ENCODE assay signal across 1 cellular context in genomic region chr17:40862985-40863733, GRCh38.
TF ChIP-seq lines count a peak whose summit lies in the region.

No MANE protein-coding gene starts in this region.

TF ChIP-seq in HepG2, 621 proteins besides CTCF, POLR2A, EP300 and RAD21 (continued from another document and continues in another):
- TF ChIP-seq SIN3B (IDR thresholded peaks at IDR 0.05; ENCODE audit: low read length) (no peak), LCORL (IDR thresholded peaks at IDR 0.05) (no peak), LCORL (CRISPR knock-in tag; IDR thresholded peaks at IDR 0.05) (no peak), NR3C1 (CRISPR knock-in tag; IDR thresholded peaks at IDR 0.05) (no peak), ATF5 (CRISPR knock-in tag; IDR thresholded peaks at IDR 0.05; ENCODE audit: low read depth) (no peak), ZNF253 (CRISPR knock-in tag; IDR thresholded peaks at IDR 0.05; ENCODE audit: borderline replicate concordance) (no peak), ZNF670 (CRISPR knock-in tag; IDR thresholded peaks at IDR 0.05; ENCODE audit: borderline replicate concordance) (no peak), ZNF772 (CRISPR knock-in tag; IDR thresholded peaks at IDR 0.05) (no peak), ZNF513 (CRISPR knock-in tag; conservative IDR thresholded peaks at IDR 0.05) (no peak), SALL1 (CRISPR knock-in tag; IDR thresholded peaks at IDR 0.05) (peak; percentile 23; the same call in 1 of the 2 replicates), POGZ (CRISPR knock-in tag; IDR thresholded peaks at IDR 0.05) (peak; percentile 17; the same call in 1 of the 2 replicates), IKZF1 (IDR thresholded peaks at IDR 0.05) (no peak), MYC (CRISPR knock-in tag; IDR thresholded peaks at IDR 0.05; ENCODE audit: borderline replicate concordance) (no peak), TFAP4 (IDR thresholded peaks at IDR 0.05; ENCODE audit: borderline replicate concordance, low read depth) (no peak), ZNF574 (CRISPR knock-in tag; IDR thresholded peaks at IDR 0.05) (peak; percentile 40; the same call in 1 of the 2 replicates), ZSCAN12 (CRISPR knock-in tag; IDR thresholded peaks at IDR 0.05) (no peak), KDM4B (CRISPR knock-in tag; IDR thresholded peaks at IDR 0.05) (peak; percentile 78; the same call in 1 of the 2 replicates), AKAP8 (CRISPR knock-in tag; IDR thresholded peaks at IDR 0.05) (no peak), NCOA1 (CRISPR knock-in tag; IDR thresholded peaks at IDR 0.05) (no peak), RARA (CRISPR knock-in tag; IDR thresholded peaks at IDR 0.05) (no peak), ZMAT5 (CRISPR knock-in tag; IDR thresholded peaks at IDR 0.05; ENCODE audit: borderline replicate concordance, low read depth) (no peak), CBX2 (IDR thresholded peaks at IDR 0.05; ENCODE audit: low read depth, low read length) (no peak), CBX2 (CRISPR knock-in tag; IDR thresholded peaks at IDR 0.05; ENCODE audit: low read depth) (no peak), ZNF234 (CRISPR knock-in tag; conservative IDR thresholded peaks at IDR 0.05) (no peak), JARID2 (CRISPR knock-in tag; IDR thresholded peaks at IDR 0.05; ENCODE audit: insufficient replicate concordance) (no peak), GLMP (CRISPR knock-in tag; IDR thresholded peaks at IDR 0.05; ENCODE audit: borderline replicate concordance) (no peak), NRL (CRISPR knock-in tag; IDR thresholded peaks at IDR 0.05; ENCODE audit: borderline replicate concordance) (0 out of 2 replicates have a peak, but pooled peaks have one; percentile 34), ZNF460 (CRISPR knock-in tag; IDR thresholded peaks at IDR 0.05; ENCODE audit: borderline replicate concordance) (no peak), SRF (IDR thresholded peaks at IDR 0.05; ENCODE audit: low read depth, low read length) (no peak), THAP9 (CRISPR knock-in tag; IDR thresholded peaks at IDR 0.05; ENCODE audit: borderline replicate concordance) (no peak), TBP (CRISPR knock-in tag; IDR thresholded peaks at IDR 0.05) (no peak), ZNF446 (CRISPR knock-in tag; IDR thresholded peaks at IDR 0.05) (no peak), RBFOX2 (IDR thresholded peaks at IDR 0.05; ENCODE audit: low read depth, low read length) (no peak), TCF7 (IDR thresholded peaks at IDR 0.05; ENCODE audit: low read depth) (no peak), ZNF512B (CRISPR knock-in tag; IDR thresholded peaks at IDR 0.05; ENCODE audit: borderline replicate concordance) (no peak), RBAK (CRISPR knock-in tag; IDR thresholded peaks at IDR 0.05) (no peak), MXD1 (CRISPR knock-in tag; IDR thresholded peaks at IDR 0.05) (0 out of 2 replicates have a peak, but pooled peaks have one; percentile 29), UBTF (CRISPR knock-in tag; IDR thresholded peaks at IDR 0.05) (peak; percentile 27; the same call in 1 of the 2 replicates)
